28 cellular contexts compared by ENCODE assay signal in genomic region chr13:49914947-49915346, GRCh38.
"Had no signal": no experiment of that assay in that cellular context is flagged by ENCODE, and none has a peak within 500 bp of the region (broad histone marks: within the 10 kb centered on the region; RNA-seq: fewer than 3 reads in every experiment).

No MANE protein-coding gene starts in this region.

- H3K27ac ChIP-seq: brain microvascular endothelial cell, dorsolateral prefrontal cortex, esophagus muscularis mucosa, foreskin keratinocyte, gastroesophageal sphincter, heart right ventricle had no signal

- H3K27me3 ChIP-seq: brain microvascular endothelial cell, dorsolateral prefrontal cortex, esophagus muscularis mucosa, foreskin keratinocyte, gastroesophageal sphincter, heart right ventricle had no signal

- DNase-seq: activated CD4-positive, alpha-beta memory T cell treated with anti-CD3 and anti-CD28 coated beads for 36 hours; activated CD4-positive, alpha-beta T cell treated with anti-CD3 and anti-CD28 coated beads for 36 hours; activated CD4-positive, alpha-beta T cell treated with anti-CD3 and anti-CD28 coated beads, Interleukin-2, amount 10 ng/mL, durations not matched to agents 24 days and 14 days; activated CD4-positive, CD25-positive, alpha-beta regulatory T cell; activated CD4-positive, CD25-positive, alpha-beta regulatory T cell treated with anti-CD3 and anti-CD28 coated beads, Interleukin-2, amount 50 U/mL, for 72 hours; activated CD8-positive, alpha-beta memory T cell treated with anti-CD3 and anti-CD28 coated beads, Interleukin-2, amount 10 ng/mL, durations not matched to agents 7 days and 5 days; activated CD8-positive, alpha-beta memory T cell treated with anti-CD3 and anti-CD28 coated beads, Interleukin-2, amount 50 U/mL, for 4 hours; activated CD8-positive, alpha-beta T cell treated with anti-CD3 and anti-CD28 coated beads, Interleukin-2, amount 10 ng/mL, durations not matched to agents 7 days and 5 days; activated effector memory CD4-positive, alpha-beta T cell treated with Interleukin-2 at 50 U/mL for 16 hours; activated gamma-delta T cell treated with Interleukin-2 at 50 U/mL for 16 hours; activated naive CD4-positive, alpha-beta T cell treated with anti-CD3 and anti-CD28 coated beads, Interleukin-2, amount 50 U/mL, for 16 hours; activated naive CD4-positive, alpha-beta T cell treated with Interleukin-2 at 50 U/mL for 16 hours; activated T-cell treated with anti-CD3 and anti-CD28 coated beads, Interleukin-2, amount 50 U/mL, for 1 hour; amniotic stem cell; anterior cingulate cortex; brain microvascular endothelial cell; dorsolateral prefrontal cortex; effector memory CD4-positive, alpha-beta T cell; endodermal cell; erythroblast; heart right ventricle; T-helper 2 cell had no signal

- ATAC-seq: activated CD4-positive, alpha-beta T cell treated with anti-CD3 and anti-CD28 coated beads for 36 hours; activated CD8-positive, alpha-beta memory T cell treated with anti-CD3 and anti-CD28 coated beads, Interleukin-2, amount 10 ng/mL, durations not matched to agents 7 days and 5 days; activated CD8-positive, alpha-beta T cell treated with anti-CD3 and anti-CD28 coated beads, Interleukin-2, amount 10 ng/mL, durations not matched to agents 7 days and 5 days; activated T-helper 17 cell treated with anti-CD3 and anti-CD28 coated beads, Interleukin-2, amount 50 U/mL, for 72 hours; foreskin keratinocyte; gastroesophageal sphincter; heart right ventricle had no signal

- H3K4me3 ChIP-seq: dorsolateral prefrontal cortex, esophagus muscularis mucosa, gastroesophageal sphincter, heart right ventricle had no signal

- H3K9me3 ChIP-seq: esophagus muscularis mucosa, gastroesophageal sphincter, heart right ventricle had no signal

- FAIRE-seq: astrocyte, bronchial epithelial cell had no signal

- H3K4me1 ChIP-seq: esophagus muscularis mucosa, foreskin keratinocyte, gastroesophageal sphincter, heart right ventricle had no signal
